Comparison of ENCODE assay signal across 12 cellular contexts in the genomic region with DNA sequence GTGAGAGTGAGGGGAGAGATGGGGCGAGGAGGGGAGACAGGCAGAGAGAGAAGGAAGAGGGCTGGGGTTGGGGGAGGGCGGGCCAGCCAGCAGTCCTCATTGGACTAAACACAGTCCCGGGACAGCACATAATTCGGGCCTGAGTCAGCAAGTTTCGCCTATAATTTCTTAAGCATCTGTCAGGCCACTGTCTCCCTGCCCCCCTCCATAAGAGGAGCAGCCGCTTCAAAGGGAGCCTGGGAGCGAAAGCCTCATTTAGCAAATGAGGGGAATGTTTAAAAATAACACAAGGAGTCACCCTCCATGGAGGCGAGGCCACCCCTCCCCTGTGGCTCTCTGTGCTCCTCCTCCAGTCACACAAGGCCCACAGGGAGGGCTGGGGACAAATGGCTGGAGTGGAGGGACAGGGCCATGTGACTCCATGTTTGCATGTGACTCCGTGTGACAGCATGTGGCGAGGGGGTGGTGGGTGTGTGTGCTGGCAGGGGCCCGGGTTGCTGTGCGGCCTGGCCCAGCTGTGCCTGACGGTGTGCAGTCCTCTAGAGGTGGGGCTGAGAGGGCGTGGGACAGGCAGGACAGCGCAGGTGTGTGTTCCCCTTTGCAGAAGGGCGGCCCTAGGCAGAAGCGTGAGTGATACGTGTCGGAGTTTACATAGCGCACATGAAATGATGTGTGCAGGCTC.
DNase-seq lines count a peak whose midpoint lies in the region; ATAC-seq, FAIRE-seq and TF ChIP-seq lines count a peak whose summit lies in the region.
"Had no signal": no experiment of that assay in that cellular context is flagged by ENCODE, and none has a peak within 500 bp of the region (broad histone marks: within the 10 kb centered on the region; RNA-seq: fewer than 3 reads in every experiment).

No MANE protein-coding gene starts in this region.

- no peak for ATAC-seq in T-helper 17 cell
- ATAC-seq in GM19023 (IDR thresholded peaks at IDR 0.05; ENCODE audit: unreplicated experiment), result no peak
- ATAC-seq in HG02588 (IDR thresholded peaks at IDR 0.05; ENCODE audit: unreplicated experiment), result no peak

- H3K36me3 ChIP-seq in astrocyte (ENCODE audit: insufficient read depth, low read length), result no peaks in the 10 kb centered on the region

- no peaks in the 10 kb centered on the region for H3K27me3 ChIP-seq in astrocyte (ENCODE audit: insufficient read depth, low read length)

- no peaks in the 10 kb centered on the region for H4K20me1 ChIP-seq in astrocyte (ENCODE audit: insufficient read depth, low read length)

- H3K4me1 ChIP-seq in astrocyte (ENCODE audit: insufficient read depth, low read length), result peaks cover 5% of the 10 kb centered on the region
- H3K4me1 ChIP-seq: Caco-2 had no signal

- TF ChIP-seq CTCF in HFFc6 (IDR thresholded peaks at IDR 0.05), result no peak
- no peak for TF ChIP-seq CTCF in astrocyte (IDR thresholded peaks at IDR 0.05; ENCODE audit: insufficient read depth, low read depth, low read length)

- H3K9me3 ChIP-seq in astrocyte (ENCODE audit: insufficient read depth, low read depth, low read length), result no peaks in the 10 kb centered on the region
- H3K9me3 ChIP-seq in T-helper 17 cell (ENCODE audit: control insufficient read depth, low read length, poor library complexity, severe bottlenecking), result no peaks in the 10 kb centered on the region
- H3K9me3 ChIP-seq: Caco-2 had no signal

- no peak overlapping the region for H3K4me3 ChIP-seq in astrocyte (ENCODE audit: insufficient read depth, low read depth, low read length)

- H3K4me1 Mint-ChIP-seq in HFFc6 (ENCODE audit: low read depth) (peaks cover 38% of the 10 kb centered on the region), astrocyte (ENCODE audit: low read depth, unreplicated experiment) (peaks cover 18% of the 10 kb centered on the region), T-helper 17 cell (peaks cover 5% of the 10 kb centered on the region)
- H3K4me1 Mint-ChIP-seq: activated naive CD4-positive, alpha-beta T cell treated with anti-CD3 and anti-CD28 coated beads, Interleukin-2, amount 50 U/mL, for 24 hours had no signal

- peak overlapping the region; percentile 70 for H2AFZ ChIP-seq in astrocyte (ENCODE audit: low read depth, low read length)

- H3K79me2 ChIP-seq in astrocyte (ENCODE audit: insufficient read depth, low read length), result no peaks in the 10 kb centered on the region

- no peaks in the 10 kb centered on the region for H3K36me3 Mint-ChIP-seq in HFFc6 (ENCODE audit: low read depth)
- H3K36me3 Mint-ChIP-seq in astrocyte (ENCODE audit: low read depth, unreplicated experiment), result no peaks in the 10 kb centered on the region
- no peaks in the 10 kb centered on the region for H3K36me3 Mint-ChIP-seq in T-helper 17 cell (ENCODE audit: low read depth)
- H3K36me3 Mint-ChIP-seq: activated naive CD4-positive, alpha-beta T cell treated with anti-CD3 and anti-CD28 coated beads, Interleukin-2, amount 50 U/mL, for 24 hours had no signal

- peak overlapping the region; percentile 17 for H3K27ac ChIP-seq in astrocyte (ENCODE audit: low read depth, low read length)

- H3K9me3 Mint-ChIP-seq in HFFc6 (no peaks in the 10 kb centered on the region), astrocyte (ENCODE audit: unreplicated experiment) (no peaks in the 10 kb centered on the region)
- H3K9me3 Mint-ChIP-seq: activated naive CD4-positive, alpha-beta T cell treated with anti-CD3 and anti-CD28 coated beads, Interleukin-2, amount 50 U/mL, for 24 hours; stimulated activated naive CD8-positive, alpha-beta T cell treated with anti-CD3 and anti-CD28 coated beads, Interleukin-15, Interleukin-2, amounts not matched to agents 100 ng/mL and 50 ng/mL, for 24 hours had no signal

- DNase-seq in 8988T (peak; percentile 67), HFFc6 (peak; percentile 95), astrocyte (ENCODE audit: low read depth) (peak; percentile 87), islet precursor cell (peak; percentile 95), T-helper 17 cell (no peak)
- DNase-seq in stimulated activated CD4-positive, alpha-beta T cell treated with anti-CD3 and anti-CD28 coated beads, Interleukin-4, amount 100 ng/mL, for 1 hour, result no peak
- DNase-seq: Caco-2, SHP77 treated with DMSO at 0.1 percent for 48 hours had no signal

- H3K4me3 Mint-ChIP-seq in HFFc6 (peak overlapping the region; percentile 44), astrocyte (ENCODE audit: unreplicated experiment) (no peak overlapping the region), T-helper 17 cell (no peak overlapping the region)
- H3K4me3 Mint-ChIP-seq: activated naive CD4-positive, alpha-beta T cell treated with anti-CD3 and anti-CD28 coated beads, Interleukin-2, amount 50 U/mL, for 24 hours; stimulated activated naive CD8-positive, alpha-beta T cell treated with anti-CD3 and anti-CD28 coated beads, Interleukin-15, Interleukin-2, amounts not matched to agents 100 ng/mL and 50 ng/mL, for 24 hours had no signal

- no peak for FAIRE-seq in astrocyte (lab: Jason Lieb, UNC)

- H3K9ac ChIP-seq in astrocyte (ENCODE audit: low read length), result peak overlapping the region; percentile 30

- H3K27me3 Mint-ChIP-seq in HFFc6 (ENCODE audit: insufficient read depth) (peaks cover 2% of the 10 kb centered on the region; the same call in 1 of the 2 replicates), astrocyte (ENCODE audit: low read depth, unreplicated experiment) (peaks cover 22% of the 10 kb centered on the region), T-helper 17 cell (peaks cover 13% of the 10 kb centered on the region)
- H3K27me3 Mint-ChIP-seq: activated naive CD4-positive, alpha-beta T cell treated with anti-CD3 and anti-CD28 coated beads, Interleukin-2, amount 50 U/mL, for 24 hours; stimulated activated naive CD8-positive, alpha-beta T cell treated with anti-CD3 and anti-CD28 coated beads, Interleukin-15, Interleukin-2, amounts not matched to agents 100 ng/mL and 50 ng/mL, for 24 hours had no signal

- H3K4me2 ChIP-seq in astrocyte (ENCODE audit: low read length), result peak overlapping the region; percentile 47

- H3K27ac Mint-ChIP-seq in HFFc6, result peak overlapping the region; percentile 94
- H3K27ac Mint-ChIP-seq in astrocyte (ENCODE audit: unreplicated experiment), result peak overlapping the region; percentile 95
- no peak overlapping the region for H3K27ac Mint-ChIP-seq in T-helper 17 cell
- H3K27ac Mint-ChIP-seq: activated naive CD4-positive, alpha-beta T cell treated with anti-CD3 and anti-CD28 coated beads, Interleukin-2, amount 50 U/mL, for 24 hours; stimulated activated naive CD8-positive, alpha-beta T cell treated with anti-CD3 and anti-CD28 coated beads, Interleukin-15, Interleukin-2, amounts not matched to agents 100 ng/mL and 50 ng/mL, for 24 hours had no signal

Comparison
In these comparisons a context has a peak if more than half of its experiments do, and no peak if none do; other contexts are left out.
1. DNase-seq: peak in 8988T (single experiment), HFFc6 (single experiment), astrocyte (single experiment) and islet precursor cell (single experiment); none in T-helper 17 cell (0 of 3) and stimulated activated CD4-positive, alpha-beta T cell treated with anti-CD3 and anti-CD28 coated beads, Interleukin-4, amount 100 ng/mL, for 1 hour (single experiment).